ENCODE assay signal across 22 cellular contexts in the genomic region with DNA sequence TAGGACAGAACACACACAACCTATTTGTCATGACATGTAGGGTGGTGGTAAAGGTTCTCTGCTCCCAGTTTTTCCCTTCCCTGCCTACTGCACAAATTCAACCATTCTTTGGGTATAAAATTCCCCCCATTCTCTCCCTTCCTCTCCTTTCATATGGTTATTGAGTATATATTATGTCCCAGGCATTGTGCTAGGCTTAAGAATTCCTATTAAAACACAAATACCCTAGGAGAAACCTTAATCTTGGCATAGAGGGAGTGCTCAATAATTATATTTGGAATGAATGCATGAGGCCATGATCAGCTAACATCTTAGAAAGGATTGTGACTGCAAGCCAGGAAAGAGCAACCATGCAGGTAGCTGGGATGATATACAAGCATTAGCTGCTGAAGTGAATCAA.
"Had no signal": no experiment of that assay in that cellular context is flagged by ENCODE, and none has a peak within 500 bp of the region (broad histone marks: within the 10 kb centered on the region; RNA-seq: fewer than 3 reads in every experiment).

No MANE protein-coding gene starts in this region.

- H3K27me3 ChIP-seq: dorsolateral prefrontal cortex, hepatocyte, neutrophil, spleen, stomach, upper lobe of left lung, uterus had no signal

- DNase-seq: cortex of kidney; dorsolateral prefrontal cortex; effector CD8-positive, alpha-beta T cell; foreskin melanocyte; head of caudate nucleus; kidney; left cardiac atrium; left ventricle myocardium inferior; lower lobe of right lung; midbrain; spleen; stimulated activated CD4-positive, alpha-beta T cell treated with anti-CD3 and anti-CD28 coated beads, Interleukin-15, amount 100 ng/mL, for 24 hours; stimulated activated CD4-positive, alpha-beta T cell treated with anti-CD3 and anti-CD28 coated beads, Interleukin-1b, Interleukin-23, amount 100 ng/mL, for 48 hours; stimulated activated CD4-positive, alpha-beta T cell treated with anti-CD3 and anti-CD28 coated beads, Interleukin-4, amount 100 ng/mL, for 24 hours; stomach; upper lobe of left lung; uterus had no signal

- H3K4me3 Mint-ChIP-seq: memory B cell; stimulated activated memory B cell treated with anti-CD40 and anti-IgM and Interleukin-4, amounts not matched to agents 10 μg/mL and 1 μg/mL and 100 μg/mL, for 72 hours had no signal

- H3K9me3 ChIP-seq: left ventricle myocardium inferior, lower lobe of right lung, neutrophil, spleen, stomach, upper lobe of left lung, uterus had no signal

- H3K27ac ChIP-seq: hepatocyte, left ventricle myocardium inferior, lower lobe of right lung, neutrophil, spleen, stomach, upper lobe of left lung had no signal

- ATAC-seq: left cardiac atrium; lower lobe of right lung; sciatic nerve; stimulated activated memory B cell treated with anti-CD40 and anti-IgM and Interleukin-4, amounts not matched to agents 10 μg/mL and 1 μg/mL and 100 μg/mL, for 72 hours had no signal

- H3K36me3 ChIP-seq: left ventricle myocardium inferior, lower lobe of right lung, neutrophil, stomach, upper lobe of left lung, uterus had no signal

- H3K27me3 Mint-ChIP-seq: memory B cell; stimulated activated memory B cell treated with anti-CD40 and anti-IgM and Interleukin-4, amounts not matched to agents 10 μg/mL and 1 μg/mL and 100 μg/mL, for 72 hours had no signal

- H3K4me3 ChIP-seq: dorsolateral prefrontal cortex, hepatocyte, left ventricle myocardium inferior, lower lobe of right lung, spleen, stomach, upper lobe of left lung, uterus had no signal

- H3K9me3 Mint-ChIP-seq: memory B cell; stimulated activated memory B cell treated with anti-CD40 and anti-IgM and Interleukin-4, amounts not matched to agents 10 μg/mL and 1 μg/mL and 100 μg/mL, for 72 hours had no signal

- H3K27ac Mint-ChIP-seq: memory B cell; stimulated activated memory B cell treated with anti-CD40 and anti-IgM and Interleukin-4, amounts not matched to agents 10 μg/mL and 1 μg/mL and 100 μg/mL, for 72 hours had no signal
